19 cellular contexts compared by ENCODE assay signal in the genomic region with DNA sequence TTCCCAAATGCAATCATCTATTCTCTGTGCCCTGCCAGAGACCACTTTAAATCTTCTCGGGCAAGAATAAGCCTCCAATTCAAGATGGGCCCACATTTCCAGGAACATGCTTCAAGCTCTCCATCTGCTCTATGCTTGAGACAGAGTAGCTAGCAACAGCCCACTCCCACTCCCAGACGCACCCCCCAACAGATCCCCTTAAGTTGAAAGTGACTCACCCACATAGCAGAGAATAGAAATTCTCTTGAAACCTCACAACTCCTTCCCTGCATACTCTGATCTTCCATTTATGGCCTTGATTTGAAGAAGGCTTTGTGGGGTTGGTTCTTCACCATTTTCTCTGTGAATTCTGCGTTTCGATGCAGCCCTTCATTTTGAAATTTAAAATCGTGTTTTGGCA.
"Had no signal": no experiment of that assay in that cellular context is flagged by ENCODE, and none has a peak within 500 bp of the region (broad histone marks: within the 10 kb centered on the region; RNA-seq: fewer than 3 reads in every experiment).

No MANE protein-coding gene starts in this region.

- H3K4me1 Mint-ChIP-seq: naive thymus-derived CD4-positive, alpha-beta T cell; nephron progenitor cell; stimulated activated memory B cell treated with anti-CD40 and anti-IgM and Interleukin-4, amounts not matched to agents 10 μg/mL and 1 μg/mL and 100 μg/mL, for 72 hours had no signal

- H3K79me2 ChIP-seq: hepatocyte had no signal

- H3K9me3 Mint-ChIP-seq: nephron progenitor cell; stimulated activated memory B cell treated with anti-CD40 and anti-IgM and Interleukin-4, amounts not matched to agents 10 μg/mL and 1 μg/mL and 100 μg/mL, for 72 hours; stimulated activated naive CD8-positive, alpha-beta T cell treated with anti-CD3 and anti-CD28 coated beads, Interleukin-15, Interleukin-2, amounts not matched to agents 100 ng/mL and 50 ng/mL, for 24 hours had no signal

- H3K27ac ChIP-seq: colonic mucosa, hepatocyte, ovary, spleen, testis, tibial nerve had no signal

- H3K4me3 ChIP-seq: colonic mucosa, hepatocyte, ovary, spleen, testis, tibial nerve had no signal

- H3K27me3 ChIP-seq: colonic mucosa, hepatocyte, ovary, spleen, testis, tibial nerve had no signal

- H3K27me3 Mint-ChIP-seq: naive thymus-derived CD4-positive, alpha-beta T cell; progenitor cell of endocrine pancreas; stimulated activated memory B cell treated with anti-CD40 and anti-IgM and Interleukin-4, amounts not matched to agents 10 μg/mL and 1 μg/mL and 100 μg/mL, for 72 hours; stimulated activated naive CD8-positive, alpha-beta T cell treated with anti-CD3 and anti-CD28 coated beads, Interleukin-15, Interleukin-2, amounts not matched to agents 100 ng/mL and 50 ng/mL, for 24 hours had no signal

- H2AFZ ChIP-seq: hepatocyte had no signal

- H3K4me3 Mint-ChIP-seq: naive thymus-derived CD4-positive, alpha-beta T cell; nephron progenitor cell; stimulated activated memory B cell treated with anti-CD40 and anti-IgM and Interleukin-4, amounts not matched to agents 10 μg/mL and 1 μg/mL and 100 μg/mL, for 72 hours; stimulated activated naive CD8-positive, alpha-beta T cell treated with anti-CD3 and anti-CD28 coated beads, Interleukin-15, Interleukin-2, amounts not matched to agents 100 ng/mL and 50 ng/mL, for 24 hours had no signal

- H3K4me1 ChIP-seq: colonic mucosa, spleen, testis, tibial nerve had no signal

- H3K36me3 ChIP-seq: colonic mucosa, ovary, spleen, tibial nerve had no signal

- H3K9me3 ChIP-seq: colonic mucosa, ovary, testis had no signal

- ATAC-seq: naive thymus-derived CD4-positive, alpha-beta T cell; right cardiac atrium; stimulated activated memory B cell treated with anti-CD40 and anti-IgM and Interleukin-4, amounts not matched to agents 10 μg/mL and 1 μg/mL and 100 μg/mL, for 72 hours had no signal

- DNase-seq: colonic mucosa; dermis blood vessel endothelial cell; erythroblast; foreskin melanocyte; head of caudate nucleus; naive thymus-derived CD4-positive, alpha-beta T cell; nephron progenitor cell; ovary; right cardiac atrium; spleen; stimulated activated CD4-positive, alpha-beta T cell treated with anti-CD3 and anti-CD28 coated beads, Interleukin-15, amount 100 ng/mL, for 24 hours; stimulated activated CD4-positive, alpha-beta T cell treated with anti-CD3 and anti-CD28 coated beads, Interleukin-1b, Interleukin-23, amount 100 ng/mL, for 48 hours; stimulated activated CD4-positive, alpha-beta T cell treated with anti-CD3 and anti-CD28 coated beads, Interleukin-4, amount 100 ng/mL, for 24 hours; testis had no signal

- H3K36me3 Mint-ChIP-seq: naive thymus-derived CD4-positive, alpha-beta T cell; stimulated activated memory B cell treated with anti-CD40 and anti-IgM and Interleukin-4, amounts not matched to agents 10 μg/mL and 1 μg/mL and 100 μg/mL, for 72 hours had no signal

- H3K4me2 ChIP-seq: hepatocyte had no signal
